ENCODE assay signal across 9 cellular contexts in genomic region chr11:61581931-61582330, GRCh38. TPM values are rescaled to one million over a fixed set of nuclear protein-coding genes. Genes with fewer than 3 reads are reported as not detected.
DNase-seq lines count a peak whose midpoint lies in the region; TF ChIP-seq lines count a peak whose summit lies in the region.
"Had no signal": no experiment of that assay in that cellular context is flagged by ENCODE, and none has a peak within 500 bp of the region (broad histone marks: within the 10 kb centered on the region; RNA-seq: fewer than 3 reads in every experiment).

No MANE protein-coding gene starts in this region.

- H3K4me1 Mint-ChIP-seq in CD4-positive, alpha-beta memory T cell: peaks cover 6 to 25% (median 13%) of the 10 kb centered on the region in 4 donors
- H3K4me1 Mint-ChIP-seq in brain: peaks cover 59% of the 10 kb centered on the region
- H3K4me1 Mint-ChIP-seq in osteocyte (ENCODE audit: unreplicated experiment): peaks cover 6% of the 10 kb centered on the region

- H3K9me3 ChIP-seq in CD4-positive, alpha-beta memory T cell (ENCODE audit: control insufficient read depth in 1 of 2, low read length in 2 of 2): no peaks in the 10 kb centered on the region
- H3K9me3 ChIP-seq in HUES6 (ENCODE audit: control insufficient read depth, insufficient read depth, low read depth, low read length): no peaks in the 10 kb centered on the region

- H3K27ac ChIP-seq in CD4-positive, alpha-beta memory T cell (ENCODE audit: low read depth, low read length): no peak overlapping the region
- H3K27ac ChIP-seq in HUES6 (ENCODE audit: low read depth, low read length): no peak overlapping the region

- peak overlapping the region; percentile 76 to 94 (median 86) for H3K4me3 Mint-ChIP-seq in CD4-positive, alpha-beta memory T cell
- H3K4me3 Mint-ChIP-seq in brain (peak overlapping the region; percentile 74 to 83 (median 80)), osteocyte (ENCODE audit: unreplicated experiment) (peak overlapping the region; percentile 75)

- no peak overlapping the region for H3K4me3 ChIP-seq in CD4-positive, alpha-beta memory T cell (ENCODE audit: low read length in 2 of 2)
- peak overlapping the region; percentile 66; the same call in 1 of the 2 replicates for H3K4me3 ChIP-seq in HUES6 (ENCODE audit: low read depth, low read length)

- CTCF ChIA-PET in CD4-positive, alpha-beta memory T cell (lab: Charles Lee; ENCODE audit: partially characterized antibody): interaction anchor here (1.8 kb wide), 1 partner anchor 50 kb away, joined by 5 read pairs; no protein-coding TSS in a partner anchor

- peaks cover 17 to 36% of the 10 kb centered on the region in 2 donors for H3K27me3 Mint-ChIP-seq in CD4-positive, alpha-beta memory T cell
- peaks cover 49% of the 10 kb centered on the region for H3K27me3 Mint-ChIP-seq in brain
- H3K27me3 Mint-ChIP-seq in osteocyte (ENCODE audit: unreplicated experiment): peaks cover 62% of the 10 kb centered on the region

- peak overlapping the region in 6 of 7 donors; percentile 73 to 88 (median 84) for H3K27ac Mint-ChIP-seq in CD4-positive, alpha-beta memory T cell
- H3K27ac Mint-ChIP-seq in brain (peak overlapping the region in 4 of 5 experiments; percentile 9 to 74 (median 64)), osteocyte (ENCODE audit: unreplicated experiment) (no peak overlapping the region)

- TF ChIP-seq CTCF in brain (conservative IDR thresholded peaks at IDR 0.05) (no peak), osteocyte (IDR thresholded peaks at IDR 0.05) (no peak)

- peaks cover 7% of the 10 kb centered on the region for H3K27me3 ChIP-seq in CD4-positive, alpha-beta memory T cell (ENCODE audit: insufficient read depth, low read length)
- H3K27me3 ChIP-seq in HUES6 (ENCODE audit: control insufficient read depth, insufficient read depth, low read length): peaks cover 56% of the 10 kb centered on the region

- peak in 1 of 5 donors; percentile 5 for DNase-seq in CD4-positive, alpha-beta memory T cell
- DNase-seq in osteocyte (ENCODE audit: extremely low spot score, unreplicated experiment) (no peak), EL (no peak), H4 (ENCODE audit: low spot score) (no peak), globus pallidus (ENCODE audit: low spot score) (no peak)
- DNase-seq: NCI-H748 treated with DMSO at 0.1 percent for 48 hours had no signal

- peaks cover 11% of the 10 kb centered on the region for H3K4me1 ChIP-seq in CD4-positive, alpha-beta memory T cell (ENCODE audit: insufficient read depth, low read length)
- H3K4me1 ChIP-seq in HUES6 (ENCODE audit: control insufficient read depth, insufficient read depth, low read length): peaks cover 31% of the 10 kb centered on the region

- POLR2A ChIA-PET in CD4-positive, alpha-beta memory T cell (lab: Charles Lee; ENCODE audit: partially characterized antibody): interaction anchor here (0.7 to 0.8 kb wide), 2 partner anchors 113 to 540 kb away, joined by 3 read pairs; no protein-coding TSS in a partner anchor

- peaks cover 0 to 6% (median 0%) of the 10 kb centered on the region in 8 donors for H3K9me3 Mint-ChIP-seq in CD4-positive, alpha-beta memory T cell
- H3K9me3 Mint-ChIP-seq in brain (peaks cover 0 to 18% (median 0%) of the 10 kb centered on the region in 5 experiments), osteocyte (ENCODE audit: unreplicated experiment) (no peaks in the 10 kb centered on the region)
- H3K9me3 Mint-ChIP-seq: activated naive CD4-positive, alpha-beta T cell treated with anti-CD3 and anti-CD28 coated beads, Interleukin-2, amount 50 U/mL, for 72 hours had no signal

- H3K9ac ChIP-seq in HUES6 (ENCODE audit: low read length): no peak overlapping the region

- no peaks in the 10 kb centered on the region for H3K36me3 ChIP-seq in CD4-positive, alpha-beta memory T cell (ENCODE audit: insufficient read depth, low read length)
- no peaks in the 10 kb centered on the region for H3K36me3 ChIP-seq in HUES6 (ENCODE audit: control insufficient read depth, insufficient read depth, low read length)

- intact Hi-C loops in CD4-positive, alpha-beta memory T cell (cut with micrococcal nuclease): loop anchor here (5.0 kb wide), 1 partner anchor 540 kb away; the partner anchor contains the start of gene INCENP

- peaks cover 0 to 1% of the 10 kb centered on the region in 2 donors for H3K36me3 Mint-ChIP-seq in CD4-positive, alpha-beta memory T cell
- H3K36me3 Mint-ChIP-seq in brain: no peaks in the 10 kb centered on the region
- no peaks in the 10 kb centered on the region for H3K36me3 Mint-ChIP-seq in osteocyte (ENCODE audit: unreplicated experiment)
- H3K36me3 Mint-ChIP-seq: activated naive CD4-positive, alpha-beta T cell treated with anti-CD3 and anti-CD28 coated beads, Interleukin-2, amount 50 U/mL, for 72 hours had no signal

RNA-seq across cellular contexts. Expression of gene SYT7, which starts 1.1 kb away (rescaled TPM):
- not detected for total RNA-seq in CD4-positive, alpha-beta memory T cell
- not detected for polyA plus RNA-seq in CD4-positive, alpha-beta memory T cell
- 24.6 TPM for polyA plus RNA-seq in brain (ENCODE audit: insufficient read depth, low read depth, low replicate concordance)
- 0.10 and 0.11 TPM in 2 replicates for total RNA-seq in osteocyte
- 1.9 and 10.8 TPM in 2 replicates for total RNA-seq in H4 (2014; rRNA removed; shearing (Covaris generic))
- total RNA-seq: activated naive CD4-positive, alpha-beta T cell treated with anti-CD3 and anti-CD28 coated beads, Interleukin-2, amount 50 U/mL, for 72 hours had no signal
